In the genomic region with DNA sequence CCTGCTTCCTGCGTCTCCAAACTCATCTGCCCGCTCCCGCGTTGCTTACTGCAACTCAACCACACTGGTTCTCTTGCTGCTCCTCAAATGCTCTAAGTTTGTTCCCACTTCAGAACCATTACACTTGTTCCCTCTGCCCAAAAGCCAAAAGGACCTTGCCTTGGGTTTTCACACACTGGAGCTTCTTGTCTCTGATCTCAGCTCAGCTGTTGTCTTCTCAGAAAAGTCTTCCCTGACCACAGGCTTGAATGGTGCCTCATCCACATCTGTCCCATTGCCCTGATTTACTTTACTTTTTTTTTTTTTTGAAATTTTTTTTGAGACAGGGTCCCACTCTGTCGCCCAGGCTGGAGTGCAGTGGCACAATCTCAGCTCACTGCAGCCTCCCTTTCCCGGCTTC, we compare ENCODE assay signal across 27 cellular contexts. TPM values are rescaled to one million over a fixed set of nuclear protein-coding genes. Genes with fewer than 3 reads are reported as not detected.
"Had no signal": no experiment of that assay in that cellular context is flagged by ENCODE, and none has a peak within 500 bp of the region (broad histone marks: within the 10 kb centered on the region; RNA-seq: fewer than 3 reads in every experiment).

No MANE protein-coding gene starts in this region.

- H3K4me3 Mint-ChIP-seq: activated naive CD8-positive, alpha-beta T cell; activated T-cell treated with anti-CD3 and anti-CD28 coated beads, Interleukin-2, amount 50 U/mL, for 24 hours; activated T-helper 17 cell treated with anti-CD3 and anti-CD28 coated beads, Interleukin-2, amount 50 U/mL, for 72 hours; naive B cell had no signal

- H3K36me3 Mint-ChIP-seq: activated naive CD8-positive, alpha-beta T cell; naive B cell had no signal

- H3K9me3 ChIP-seq: adrenal gland, ascending aorta, gastrocnemius medialis, mucosa of descending colon, sigmoid colon, thoracic aorta had no signal

- H3K27me3 Mint-ChIP-seq: progenitor cell of endocrine pancreas had no signal

- H3K27me3 ChIP-seq: adrenal gland, ascending aorta, brain microvascular endothelial cell, gastrocnemius medialis, heart left ventricle, sigmoid colon had no signal

- H3K9me3 Mint-ChIP-seq: activated T-cell treated with anti-CD3 and anti-CD28 coated beads, Interleukin-2, amount 50 U/mL, for 24 hours; activated T-helper 17 cell treated with anti-CD3 and anti-CD28 coated beads, Interleukin-2, amount 50 U/mL, for 72 hours had no signal

- H3K4me3 ChIP-seq: adrenal gland, ascending aorta, gastrocnemius medialis, heart left ventricle, mucosa of descending colon, sigmoid colon, thoracic aorta had no signal

- H3K36me3 ChIP-seq: adrenal gland, ascending aorta, brain microvascular endothelial cell, gastrocnemius medialis, heart left ventricle, sigmoid colon, thoracic aorta had no signal

- H3K27ac Mint-ChIP-seq: activated naive CD8-positive, alpha-beta T cell; activated T-cell treated with anti-CD3 and anti-CD28 coated beads, Interleukin-2, amount 50 U/mL, for 24 hours; activated T-helper 17 cell treated with anti-CD3 and anti-CD28 coated beads, Interleukin-2, amount 50 U/mL, for 72 hours; naive B cell; progenitor cell of endocrine pancreas had no signal

- DNase-seq: activated CD4-positive, alpha-beta T cell treated with anti-CD3 and anti-CD28 coated beads for 1 hour; activated CD4-positive, alpha-beta T cell treated with anti-CD3 and anti-CD28 coated beads, Interleukin-2, amount 50 U/mL, for 4 hours; activated CD8-positive, alpha-beta memory T cell treated with anti-CD3 and anti-CD28 coated beads for 24 hours; activated CD8-positive, alpha-beta memory T cell treated with anti-CD3 and anti-CD28 coated beads, Interleukin-2, amount 50 U/mL, for 4 hours; activated T-cell treated with anti-CD3 and anti-CD28 coated beads, Interleukin-2, amount 50 U/mL, for 24 hours; adrenal gland; brain microvascular endothelial cell; central memory CD4-positive, alpha-beta T cell; dermis blood vessel endothelial cell; effector CD8-positive, alpha-beta T cell; gastrocnemius medialis; heart left ventricle; left colon; mesendoderm; mucosa of descending colon; naive B cell; retina; sigmoid colon; stimulated activated CD4-positive, alpha-beta T cell treated with anti-CD3 and anti-CD28 coated beads, Interleukin-4, amount 100 ng/mL, for 1 hour; stimulated activated naive CD4-positive, alpha-beta T cell; T-helper 1 cell had no signal

- H3K4me1 ChIP-seq: adrenal gland, ascending aorta, gastrocnemius medialis, heart left ventricle, sigmoid colon had no signal

- H3K27ac ChIP-seq: adrenal gland, ascending aorta, brain microvascular endothelial cell, gastrocnemius medialis, heart left ventricle, sigmoid colon, thoracic aorta had no signal

- H3K4me1 Mint-ChIP-seq: activated T-helper 17 cell treated with anti-CD3 and anti-CD28 coated beads, Interleukin-2, amount 50 U/mL, for 72 hours; naive B cell had no signal

RNA-seq across cellular contexts. Expression of a gene that starts 44.3 kb away (rescaled TPM):
- total RNA-seq: activated T-helper 17 cell treated with anti-CD3 and anti-CD28 coated beads, Interleukin-2, amount 50 U/mL, for 72 hours; ascending aorta; esophagus mucosa; heart left ventricle; thoracic aorta had no signal
- polyA plus RNA-seq: heart left ventricle had no signal
